ENCODE assay signal across 24 cellular contexts in genomic region chr6:170182781-170183120, GRCh38.
"Had no signal": no experiment of that assay in that cellular context is flagged by ENCODE, and none has a peak within 500 bp of the region (broad histone marks: within the 10 kb centered on the region; RNA-seq: fewer than 3 reads in every experiment).

No MANE protein-coding gene starts in this region.

- DNase-seq: dermis blood vessel endothelial cell; effector memory CD4-positive, alpha-beta T cell; esophagus squamous epithelium; foreskin melanocyte; hypothalamus; nephron progenitor cell; nucleus accumbens; pancreas; right lobe of liver; small intestine; stimulated activated CD4-positive, alpha-beta T cell treated with anti-CD3 and anti-CD28 coated beads, Interleukin-15, amount 100 ng/mL, for 24 hours; stimulated activated CD4-positive, alpha-beta T cell treated with anti-CD3 and anti-CD28 coated beads, Interleukin-2, amount 100 ng/mL, for 48 hours; stimulated activated naive B cell treated with anti-CD40 and anti-IgM and Interleukin-4, amounts not matched to agents 10 μg/mL and 1 μg/mL and 100 μg/mL, for 72 hours; upper lobe of right lung; uterus had no signal

- H3K36me3 ChIP-seq: esophagus squamous epithelium, pancreas, right lobe of liver, thoracic aorta, tibial nerve, upper lobe of right lung, uterus had no signal

- H3K27ac Mint-ChIP-seq: nephron progenitor cell; progenitor cell of endocrine pancreas; stimulated activated naive B cell treated with anti-CD40 and anti-IgM and Interleukin-4, amounts not matched to agents 10 μg/mL and 1 μg/mL and 100 μg/mL, for 72 hours; stimulated activated naive CD8-positive, alpha-beta T cell treated with anti-CD3 and anti-CD28 coated beads, Interleukin-15, Interleukin-2, amounts not matched to agents 100 ng/mL and 50 ng/mL, for 24 hours had no signal

- FAIRE-seq: endothelial cell of umbilical vein, pancreas, small intestine had no signal

- H3K4me3 ChIP-seq: coronary artery, esophagus squamous epithelium, lung, pancreas, right lobe of liver, thoracic aorta, tibial nerve, upper lobe of right lung, uterus had no signal

- ATAC-seq: left lobe of liver; pancreas; right lobe of liver; stimulated activated naive B cell treated with anti-CD40 and anti-IgM and Interleukin-4, amounts not matched to agents 10 μg/mL and 1 μg/mL and 100 μg/mL, for 72 hours; upper lobe of right lung had no signal

- H3K4me1 ChIP-seq: uterus had no signal

- H3K4me3 Mint-ChIP-seq: memory B cell; nephron progenitor cell; stimulated activated naive B cell treated with anti-CD40 and anti-IgM and Interleukin-4, amounts not matched to agents 10 μg/mL and 1 μg/mL and 100 μg/mL, for 72 hours; stimulated activated naive CD8-positive, alpha-beta T cell treated with anti-CD3 and anti-CD28 coated beads, Interleukin-15, Interleukin-2, amounts not matched to agents 100 ng/mL and 50 ng/mL, for 24 hours had no signal

- H3K9me3 ChIP-seq: esophagus squamous epithelium, pancreas, right lobe of liver, thoracic aorta, upper lobe of right lung, uterus had no signal

- H3K27me3 Mint-ChIP-seq: memory B cell; stimulated activated naive CD8-positive, alpha-beta T cell treated with anti-CD3 and anti-CD28 coated beads, Interleukin-15, Interleukin-2, amounts not matched to agents 100 ng/mL and 50 ng/mL, for 24 hours had no signal

- H3K36me3 Mint-ChIP-seq: memory B cell had no signal

- H3K27ac ChIP-seq: coronary artery, esophagus squamous epithelium, pancreas, right lobe of liver, thoracic aorta, tibial nerve, upper lobe of right lung, uterus had no signal

- H3K27me3 ChIP-seq: pancreas, right lobe of liver, tibial nerve, upper lobe of right lung, uterus had no signal
